In genomic region chr15:82986442-82986780, GRCh38 we compare ENCODE assay signal across 8 cellular contexts. TPM values are rescaled to one million over a fixed set of nuclear protein-coding genes. Genes with fewer than 3 reads are reported as not detected.
A peak's percentile ranks its signal among the peaks of the same experiment; 100 is the strongest.
DNase-seq lines count a peak whose midpoint lies in the region; ATAC-seq, FAIRE-seq and TF ChIP-seq lines count a peak whose summit lies in the region.

No MANE protein-coding gene starts in this region.

- H3K27ac ChIP-seq in A549: peak overlapping the region; percentile 95 to 96

- no peak for TF ChIP-seq POLR2A in A549 (IDR thresholded peaks at IDR 0.05; ENCODE audit: low read length)

- H3K4me1 ChIP-seq in A549: peaks cover 13% of the 10 kb centered on the region

- no peak for FAIRE-seq in A549 (lab: Jason Lieb, UNC)

- H3K9me3 Mint-ChIP-seq in WTC11: peaks cover 13% of the 10 kb centered on the region
- H3K9me3 Mint-ChIP-seq in progenitor cell of endocrine pancreas (ENCODE audit: low read depth): peaks cover 6% of the 10 kb centered on the region

- POLR2A ChIA-PET in A549 (lab: Yijun Ruan, JAX) (interaction anchor here (0.8 to 1.9 kb wide), 11 partner anchors 10 to 446 kb away, joined by 3 to 17 read pairs (median 5); partner anchors contain the start of genes BTBD1, C15orf40, RPS17 and WHAMM), WTC11 (lab: Charles Lee) (no interaction called here)

- TF ChIP-seq CTCF in A549 (IDR thresholded peaks at IDR 0.05): no peak
- no peak for TF ChIP-seq CTCF in WTC11 (IDR thresholded peaks at IDR 0.05)
- TF ChIP-seq CTCF in fibroblast of the aortic adventitia (IDR thresholded peaks at IDR 0.05; ENCODE audit: insufficient read depth, low read length): no peak
- no peak for TF ChIP-seq CTCF in progenitor cell of endocrine pancreas (IDR thresholded peaks at IDR 0.05; ENCODE audit: unreplicated experiment)

- no peak for TF ChIP-seq RAD21 in A549 (conservative IDR thresholded peaks at IDR 0.05 in 1 of 2, IDR thresholded peaks at IDR 0.05 in 1 of 2)

- H3K4me2 ChIP-seq in A549: peak overlapping the region; percentile 80

- peaks cover 23% of the 10 kb centered on the region for H3K36me3 Mint-ChIP-seq in WTC11
- H3K36me3 Mint-ChIP-seq in progenitor cell of endocrine pancreas (ENCODE audit: insufficient read depth): peaks cover 14% of the 10 kb centered on the region

- H3K4me3 ChIP-seq in A549 (peak overlapping the region; percentile 59), fibroblast of the aortic adventitia (ENCODE audit: low read depth, low read length) (peak overlapping the region; percentile 77)

- H3K4me3 Mint-ChIP-seq in WTC11 (peak overlapping the region; percentile 94), progenitor cell of endocrine pancreas (ENCODE audit: low read depth) (peak overlapping the region; percentile 98)

- 5% methylated on average over 12 of the region's 12 CpGs for WGBS in A549 (ENCODE audit: missing lambda C conversion rate)

- DNase-seq in A549 (ENCODE audit: low read depth in 1 of 2, low spot score in 1 of 2): peak in 1 of 2 experiments; percentile 60
- no peak for DNase-seq in WTC11 (ENCODE audit: low spot score)
- peak; percentile 36 for DNase-seq in fibroblast of the aortic adventitia (ENCODE audit: low read depth)
- no peak for DNase-seq in progenitor cell of endocrine pancreas (ENCODE audit: low spot score, unreplicated experiment)
- no peak for DNase-seq in ecto neural progenitor cell (ENCODE audit: low spot score)
- DNase-seq in KG1 (lab: John Stamatoyannopoulos, UW): no peak

- TF ChIP-seq EP300 in A549 (IDR thresholded peaks at IDR 0.05): no peak

- H3K27ac Mint-ChIP-seq in WTC11: no peak overlapping the region
- peak overlapping the region; percentile 97 for H3K27ac Mint-ChIP-seq in progenitor cell of endocrine pancreas

- peaks cover 15% of the 10 kb centered on the region for H3K4me1 Mint-ChIP-seq in WTC11
- H3K4me1 Mint-ChIP-seq in progenitor cell of endocrine pancreas (ENCODE audit: low read depth): peaks cover 16% of the 10 kb centered on the region

- H3K27me3 Mint-ChIP-seq in WTC11 (ENCODE audit: low read depth) (peaks cover 21% of the 10 kb centered on the region), progenitor cell of endocrine pancreas (no peaks in the 10 kb centered on the region)

- H3K9me3 ChIP-seq in A549: no peaks in the 10 kb centered on the region

- ATAC-seq in A549 (peak; percentile 62 to 67), GM18870 (IDR thresholded peaks at IDR 0.05; ENCODE audit: unreplicated experiment) (peak; percentile 8), HG03175 (IDR thresholded peaks at IDR 0.05; ENCODE audit: unreplicated experiment) (peak; percentile 26), WTC11 (peak; percentile 8; the same call in 1 of the 2 replicates)

- CTCF ChIA-PET in A549 (lab: Yijun Ruan, JAX) (interaction anchor here (0.9 to 7.3 kb wide), 8 partner anchors 10 to 137 kb away, joined by 3 to 48 read pairs (median 6); partner anchors contain the start of gene C15orf40), WTC11 (lab: Charles Lee) (interaction anchor here (0.7 to 1.3 kb wide), 4 partner anchors 14 to 236 kb away, joined by 3 to 10 read pairs (median 4); no protein-coding TSS in a partner anchor)

TF ChIP-seq in A549, 52 proteins besides CTCF, POLR2A, EP300 and RAD21 (continues in another document):
- no peak for TF ChIP-seq NFE2L2 (conservative IDR thresholded peaks at IDR 0.05; ENCODE audit: low read length)
- TF ChIP-seq, protein P1, sequence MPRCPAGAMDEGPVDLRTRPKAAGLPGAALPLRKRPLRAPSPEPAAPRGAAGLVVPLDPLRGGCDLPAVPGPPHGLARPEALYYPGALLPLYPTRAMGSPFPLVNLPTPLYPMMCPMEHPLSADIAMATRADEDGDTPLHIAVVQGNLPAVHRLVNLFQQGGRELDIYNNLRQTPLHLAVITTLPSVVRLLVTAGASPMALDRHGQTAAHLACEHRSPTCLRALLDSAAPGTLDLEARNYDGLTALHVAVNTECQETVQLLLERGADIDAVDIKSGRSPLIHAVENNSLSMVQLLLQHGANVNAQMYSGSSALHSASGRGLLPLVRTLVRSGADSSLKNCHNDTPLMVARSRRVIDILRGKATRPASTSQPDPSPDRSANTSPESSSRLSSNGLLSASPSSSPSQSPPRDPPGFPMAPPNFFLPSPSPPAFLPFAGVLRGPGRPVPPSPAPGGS (IDR thresholded peaks at IDR 0.05): no peak
- no peak for TF ChIP-seq RARB (CRISPR knock-in tag; IDR thresholded peaks at IDR 0.05)
- no peak for TF ChIP-seq HOXA7 (CRISPR knock-in tag; IDR thresholded peaks at IDR 0.05)
- TF ChIP-seq PHF8 (IDR thresholded peaks at IDR 0.05; ENCODE audit: borderline replicate concordance, low read depth): no peak
- TF ChIP-seq, protein P2, sequence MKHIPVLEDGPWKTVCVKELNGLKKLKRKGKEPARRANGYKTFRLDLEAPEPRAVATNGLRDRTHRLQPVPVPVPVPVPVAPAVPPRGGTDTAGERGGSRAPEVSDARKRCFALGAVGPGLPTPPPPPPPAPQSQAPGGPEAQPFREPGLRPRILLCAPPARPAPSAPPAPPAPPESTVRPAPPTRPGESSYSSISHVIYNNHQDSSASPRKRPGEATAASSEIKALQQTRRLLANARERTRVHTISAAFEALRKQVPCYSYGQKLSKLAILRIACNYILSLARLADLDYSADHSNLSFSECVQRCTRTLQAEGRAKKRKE (CRISPR knock-in tag; IDR thresholded peaks at IDR 0.05; ENCODE audit: low read depth): no peak
- no peak for TF ChIP-seq RNF2 (IDR thresholded peaks at IDR 0.05; ENCODE audit: borderline replicate concordance, low read depth)
- TF ChIP-seq, protein P3, sequence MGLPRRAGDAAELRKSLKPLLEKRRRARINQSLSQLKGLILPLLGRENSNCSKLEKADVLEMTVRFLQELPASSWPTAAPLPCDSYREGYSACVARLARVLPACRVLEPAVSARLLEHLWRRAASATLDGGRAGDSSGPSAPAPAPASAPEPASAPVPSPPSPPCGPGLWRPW (IDR thresholded peaks at IDR 0.05): no peak

TF ChIP-seq in WTC11, 78 proteins besides CTCF, POLR2A, EP300 and RAD21 (continues in another document):
- no peak for TF ChIP-seq NFYB (CRISPR knock-in tag; conservative IDR thresholded peaks at IDR 0.05; ENCODE audit: low read depth)
- TF ChIP-seq, protein P4, sequence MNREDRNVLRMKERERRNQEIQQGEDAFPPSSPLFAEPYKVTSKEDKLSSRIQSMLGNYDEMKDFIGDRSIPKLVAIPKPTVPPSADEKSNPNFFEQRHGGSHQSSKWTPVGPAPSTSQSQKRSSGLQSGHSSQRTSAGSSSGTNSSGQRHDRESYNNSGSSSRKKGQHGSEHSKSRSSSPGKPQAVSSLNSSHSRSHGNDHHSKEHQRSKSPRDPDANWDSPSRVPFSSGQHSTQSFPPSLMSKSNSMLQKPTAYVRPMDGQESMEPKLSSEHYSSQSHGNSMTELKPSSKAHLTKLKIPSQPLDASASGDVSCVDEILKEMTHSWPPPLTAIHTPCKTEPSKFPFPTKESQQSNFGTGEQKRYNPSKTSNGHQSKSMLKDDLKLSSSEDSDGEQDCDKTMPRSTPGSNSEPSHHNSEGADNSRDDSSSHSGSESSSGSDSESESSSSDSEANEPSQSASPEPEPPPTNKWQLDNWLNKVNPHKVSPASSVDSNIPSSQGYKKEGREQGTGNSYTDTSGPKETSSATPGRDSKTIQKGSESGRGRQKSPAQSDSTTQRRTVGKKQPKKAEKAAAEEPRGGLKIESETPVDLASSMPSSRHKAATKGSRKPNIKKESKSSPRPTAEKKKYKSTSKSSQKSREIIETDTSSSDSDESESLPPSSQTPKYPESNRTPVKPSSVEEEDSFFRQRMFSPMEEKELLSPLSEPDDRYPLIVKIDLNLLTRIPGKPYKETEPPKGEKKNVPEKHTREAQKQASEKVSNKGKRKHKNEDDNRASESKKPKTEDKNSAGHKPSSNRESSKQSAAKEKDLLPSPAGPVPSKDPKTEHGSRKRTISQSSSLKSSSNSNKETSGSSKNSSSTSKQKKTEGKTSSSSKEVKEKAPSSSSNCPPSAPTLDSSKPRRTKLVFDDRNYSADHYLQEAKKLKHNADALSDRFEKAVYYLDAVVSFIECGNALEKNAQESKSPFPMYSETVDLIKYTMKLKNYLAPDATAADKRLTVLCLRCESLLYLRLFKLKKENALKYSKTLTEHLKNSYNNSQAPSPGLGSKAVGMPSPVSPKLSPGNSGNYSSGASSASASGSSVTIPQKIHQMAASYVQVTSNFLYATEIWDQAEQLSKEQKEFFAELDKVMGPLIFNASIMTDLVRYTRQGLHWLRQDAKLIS (CRISPR knock-in tag; IDR thresholded peaks at IDR 0.05; ENCODE audit: borderline replicate concordance): no peak
- no peak for TF ChIP-seq PRRX2 (CRISPR knock-in tag; IDR thresholded peaks at IDR 0.05)

RNA-seq across cellular contexts. Expression of gene RAMAC, which starts 0.4 kb away (rescaled TPM):
- polyA plus RNA-seq in A549 (2011; rRNA removed) (50.3 and 68.1 TPM in 2 replicates), A549 (2017; fragmentation: RNase III; extraction: RNeasy Plus Mini Kit Qiagen cat#74134 plus additional on column Dnase treatment) (38.9 to 40.8 TPM (median 39.7 TPM) in 3 replicates)
- polyA plus RNA-seq in A549 (2012; cell fraction: cytosol; rRNA removed): 17.9 and 19.9 TPM in 2 replicates
- 6.5 and 10.0 TPM in 2 replicates for polyA plus RNA-seq in A549 (2012; cell fraction: nucleus; rRNA removed)
- 15.3 and 24.5 TPM in 2 replicates for polyA minus RNA-seq in A549 (2011; rRNA and poly(A)+ RNA removed)
- total RNA-seq in WTC11 (2021) (26.6 to 28.1 TPM (median 27.1 TPM) in 3 replicates), fibroblast of the aortic adventitia (ENCODE audit: low replicate concordance) (31.7 and 32.6 TPM in 2 replicates), progenitor cell of endocrine pancreas (32.8 and 33.3 TPM in 2 replicates)

RNA-seq across cellular contexts. Expression of gene C15orf40, which starts 25.0 kb away (rescaled TPM):
- polyA plus RNA-seq in A549 (2011; rRNA removed) (48.0 and 54.1 TPM in 2 replicates), A549 (2017; fragmentation: RNase III; extraction: RNeasy Plus Mini Kit Qiagen cat#74134 plus additional on column Dnase treatment) (45.1 to 55.0 TPM (median 47.0 TPM) in 3 replicates)
- 45.1 and 46.3 TPM in 2 replicates for polyA plus RNA-seq in A549 (2012; cell fraction: cytosol; rRNA removed)
- 10.8 and 13.8 TPM in 2 replicates for polyA plus RNA-seq in A549 (2012; cell fraction: nucleus; rRNA removed)
- polyA minus RNA-seq in A549 (2011; rRNA and poly(A)+ RNA removed): 15.9 and 19.0 TPM in 2 replicates
- total RNA-seq in WTC11 (2021) (21.0 to 29.0 TPM (median 27.5 TPM) in 3 replicates), fibroblast of the aortic adventitia (ENCODE audit: low replicate concordance) (15.8 and 22.5 TPM in 2 replicates), progenitor cell of endocrine pancreas (21.9 and 25.4 TPM in 2 replicates)

RNA-seq across cellular contexts. Expression of gene HOMER2, which starts 33.9 kb away (rescaled TPM):
- polyA plus RNA-seq in A549 (2011; rRNA removed) (13.3 and 15.4 TPM in 2 replicates), A549 (2017; fragmentation: RNase III; extraction: RNeasy Plus Mini Kit Qiagen cat#74134 plus additional on column Dnase treatment) (9.4 to 11.0 TPM (median 10.2 TPM) in 3 replicates)
- 10.4 and 10.5 TPM in 2 replicates for polyA plus RNA-seq in A549 (2012; cell fraction: cytosol; rRNA removed)
- 6.7 and 7.3 TPM in 2 replicates for polyA plus RNA-seq in A549 (2012; cell fraction: nucleus; rRNA removed)
- 31.2 and 34.6 TPM in 2 replicates for polyA minus RNA-seq in A549 (2011; rRNA and poly(A)+ RNA removed)
- total RNA-seq in WTC11 (2021) (11.7 to 17.4 TPM (median 12.1 TPM) in 3 replicates), fibroblast of the aortic adventitia (ENCODE audit: low replicate concordance) (1.5 and 5.4 TPM in 2 replicates), progenitor cell of endocrine pancreas (21.0 TPM in 2 replicates)

Comparison
In these comparisons a context has a peak if more than half of its experiments do, and no peak if none do; other contexts are left out.
1. ATAC-seq: peak in every context shown above with its lines; median percentile 64 in A549; 26 in HG03175; 8 in GM18870; 8 in WTC11.